8 cellular contexts compared by ENCODE assay signal in genomic region chr13:27424246-27425150, GRCh38. TPM values are rescaled to one million over a fixed set of nuclear protein-coding genes. Genes with fewer than 3 reads are reported as not detected.
A peak's percentile ranks its signal among the peaks of the same experiment; 100 is the strongest.
DNase-seq lines count a peak whose midpoint lies in the region; ATAC-seq, FAIRE-seq and TF ChIP-seq lines count a peak whose summit lies in the region.

Gene GTF3A (plus strand): TSS chr13:27424619.

- H3K27ac ChIP-seq in A549 = peak within 1 kb of the TSS; percentile 86 to 97

- H3K4me2 ChIP-seq in A549 = peak within 1 kb of the TSS; percentile 96

- peak; percentile 80 to 85 for DNase-seq in A549 (ENCODE audit: low read depth in 1 of 2, low spot score in 1 of 2)
- DNase-seq in NCI-H2227 treated with DMSO at 0.1 percent for 48 hours (lab: John Stamatoyannopoulos, UW) = peak; percentile 76
- peak; percentile 91 for DNase-seq in activated B cell treated with CpG ODN at 0.5 μM for 24 hours
- peak; percentile 84 to 89 for DNase-seq in cardiac fibroblast (ENCODE audit: low read depth in 2 of 2)
- peak; percentile 85 for DNase-seq in inferior parietal cortex (ENCODE audit: extremely low spot score)
- DNase-seq in smooth muscle cell of the brain vasculature (ENCODE audit: low read depth, low spot score) = peak; percentile 57

- POLR2A ChIA-PET in A549 (lab: Yijun Ruan, JAX) (interaction anchor here (1.6 kb wide), 1 partner anchor 26 kb away, joined by 5 read pairs; the partner anchor contains the start of gene MTIF3), activated B cell treated with CpG ODN at 0.5 μM for 24 hours (lab: Charles Lee) (interaction anchor here (0.6 to 5.6 kb wide), 18 partner anchors 10 to 530 kb away, joined by 3 to 185 read pairs (median 8); partner anchors contain the start of genes LNX2 and MTIF3)

- CTCF ChIA-PET in A549 (lab: Yijun Ruan, JAX) (interaction anchor here (0.6 to 5.3 kb wide), 7 partner anchors 10 to 1214 kb away, joined by 3 to 28 read pairs (median 7); no protein-coding TSS in a partner anchor), activated B cell treated with CpG ODN at 0.5 μM for 24 hours (lab: Charles Lee) (interaction anchor here (0.9 to 4.1 kb wide), 4 partner anchors 109 to 439 kb away, joined by 3 to 29 read pairs (median 4); no protein-coding TSS in a partner anchor)

- peaks cover 17% of the 10 kb centered on the region for H3K4me1 ChIP-seq in A549

- H3K4me3 ChIP-seq in A549 = peak within 1 kb of the TSS; percentile 67
- peak within 1 kb of the TSS; percentile 71 to 74 for H3K4me3 ChIP-seq in cardiac fibroblast (replicated peaks in 1 of 2; ENCODE audit: low read depth in 2 of 2, low read length in 2 of 2)

- no peak for TF ChIP-seq CTCF in A549 (IDR thresholded peaks at IDR 0.05)
- TF ChIP-seq CTCF in activated B cell treated with CpG ODN at 0.5 μM for 24 hours (IDR thresholded peaks at IDR 0.05) = no peak
- no peak for TF ChIP-seq CTCF in cardiac fibroblast (IDR thresholded peaks at IDR 0.05; ENCODE audit: low read depth, low read length)

- peak; percentile 75 for TF ChIP-seq POLR2A in A549 (IDR thresholded peaks at IDR 0.05; ENCODE audit: low read length)

- FAIRE-seq in A549 (lab: Jason Lieb, UNC) = no peak

- TF ChIP-seq RAD21 in A549 (conservative IDR thresholded peaks at IDR 0.05 in 1 of 2, IDR thresholded peaks at IDR 0.05 in 1 of 2) = no peak

- peaks cover 36% of the 10 kb centered on the region for H3K36me3 Mint-ChIP-seq in activated B cell treated with CpG ODN at 0.5 μM for 24 hours (ENCODE audit: low read depth)

- TF ChIP-seq EP300 in A549 (IDR thresholded peaks at IDR 0.05) = no peak

- H3K27ac Mint-ChIP-seq in activated B cell treated with CpG ODN at 0.5 μM for 24 hours = peak within 1 kb of the TSS; percentile 86

- no peaks in the 10 kb centered on the region for H3K9me3 Mint-ChIP-seq in activated B cell treated with CpG ODN at 0.5 μM for 24 hours

- no peaks in the 10 kb centered on the region for H3K27me3 Mint-ChIP-seq in activated B cell treated with CpG ODN at 0.5 μM for 24 hours

- ATAC-seq in A549 (peak; percentile 82 to 86), GM18861 (IDR thresholded peaks at IDR 0.05; ENCODE audit: unreplicated experiment) (peak; percentile 60), HG03097 (IDR thresholded peaks at IDR 0.05; ENCODE audit: low FRiP score, unreplicated experiment) (peak; percentile 70), activated B cell treated with CpG ODN at 0.5 μM for 24 hours (ENCODE audit: low read depth) (peak; percentile 72)

- 12% methylated on average over 11 of the region's 85 CpGs for WGBS in A549 (ENCODE audit: missing lambda C conversion rate)

- H3K4me3 Mint-ChIP-seq in activated B cell treated with CpG ODN at 0.5 μM for 24 hours = peak within 1 kb of the TSS; percentile 79

- H3K4me1 Mint-ChIP-seq in activated B cell treated with CpG ODN at 0.5 μM for 24 hours = peaks cover 42% of the 10 kb centered on the region

- intact Hi-C loops in activated B cell treated with CpG ODN at 0.5 μM for 24 hours (cut with micrococcal nuclease) = loop anchor here (2.0 to 10.0 kb wide), 3 partner anchors 170 to 290 kb away; partner anchors contain the start of genes RPL21 and USP12

- no peaks in the 10 kb centered on the region for H3K9me3 ChIP-seq in A549

TF ChIP-seq in A549, 52 proteins besides CTCF, POLR2A, EP300 and RAD21:
- peak; percentile 56; the same call in 1 of the 3 replicates for TF ChIP-seq BCL3 (IDR thresholded peaks at IDR 0.05)
- TF ChIP-seq HDAC2 (IDR thresholded peaks at IDR 0.05) = no peak
- peak; percentile 53; the same call in 1 of the 2 replicates for TF ChIP-seq PHF8 (IDR thresholded peaks at IDR 0.05; ENCODE audit: borderline replicate concordance, low read depth)
- no peak for TF ChIP-seq CHD2 (IDR thresholded peaks at IDR 0.05; ENCODE audit: low read length, partially characterized antibody)
- TF ChIP-seq MYC (IDR thresholded peaks at IDR 0.05; ENCODE audit: borderline replicate concordance, low read length) = peak; percentile 91
- TF ChIP-seq HOXB13 (CRISPR knock-in tag; IDR thresholded peaks at IDR 0.05; ENCODE audit: low read depth) = 0 out of 2 replicates have a peak, but pooled peaks have one; percentile 46
- TF ChIP-seq EHF (CRISPR knock-in tag; IDR thresholded peaks at IDR 0.05) = peak; percentile 73; the same call in 1 of the 2 replicates
- peak; percentile 53 to 67; a peak in 3 of 5 replicates for TF ChIP-seq JUN (IDR thresholded peaks at IDR 0.05)
- TF ChIP-seq BHLHE40 (IDR thresholded peaks at IDR 0.05; ENCODE audit: low read depth, low read length) = peak; percentile 27; the same call in 1 of the 2 replicates
- TF ChIP-seq HMGXB4 (CRISPR knock-in tag; IDR thresholded peaks at IDR 0.05; ENCODE audit: borderline replicate concordance) = 0 out of 2 replicates have a peak, but pooled peaks have one; percentile 18
- TF ChIP-seq EHMT2 (IDR thresholded peaks at IDR 0.05; ENCODE audit: low read depth) = no peak
- TF ChIP-seq NPAS2 (CRISPR knock-in tag; IDR thresholded peaks at IDR 0.05; ENCODE audit: borderline replicate concordance) = peak; percentile 95
- peak; percentile 51; the same call in 1 of the 2 replicates for TF ChIP-seq HOXB5 (CRISPR knock-in tag; IDR thresholded peaks at IDR 0.05)
- peak; percentile 98 for TF ChIP-seq MAX (IDR thresholded peaks at IDR 0.05)
- TF ChIP-seq GATA3 (IDR thresholded peaks at IDR 0.05; ENCODE audit: borderline replicate concordance) = no peak
- TF ChIP-seq KDM5A (IDR thresholded peaks at IDR 0.05) = no peak
- peak; percentile 95 for TF ChIP-seq E2F6 (IDR thresholded peaks at IDR 0.05; ENCODE audit: borderline replicate concordance, low read depth)
- peak; percentile 58 for TF ChIP-seq ATOH8 (CRISPR knock-in tag; IDR thresholded peaks at IDR 0.05; ENCODE audit: low read depth)
TF ChIP-seq in A549: peak in this region for 13.

RNA-seq across cellular contexts. Expression of gene GTF3A, which starts in this region (rescaled TPM):
- polyA plus RNA-seq in A549 (2011; rRNA removed) = 125 and 132 TPM in 2 replicates
- polyA plus RNA-seq in A549 (2012; cell fraction: cytosol; rRNA removed) = 70.0 and 94.7 TPM in 2 replicates
- polyA plus RNA-seq in A549 (2012; cell fraction: nucleus; rRNA removed) = 45.4 and 53.6 TPM in 2 replicates
- polyA plus RNA-seq in A549 (2017; fragmentation: RNase III; extraction: RNeasy Plus Mini Kit Qiagen cat#74134 plus additional on column Dnase treatment) = 93.1 to 99.6 TPM (median 93.4 TPM) in 3 replicates
- polyA minus RNA-seq in A549 (2011; rRNA and poly(A)+ RNA removed) = 38.5 and 41.4 TPM in 2 replicates
- 119 and 134 TPM in 2 replicates for total RNA-seq in activated B cell treated with CpG ODN at 0.5 μM for 24 hours

Comparison
In these comparisons a context has a peak if more than half of its experiments do, and no peak if none do; other contexts are left out.
1. Peak in every context shown above with its lines: DNase-seq, ATAC-seq, H3K4me3 ChIP-seq and H3K27ac ChIP-seq.